ENCODE assay signal across 26 cellular contexts in genomic region chr4:123463869-123464268, GRCh38.
"Had no signal": no experiment of that assay in that cellular context is flagged by ENCODE, and none has a peak within 500 bp of the region (broad histone marks: within the 10 kb centered on the region; RNA-seq: fewer than 3 reads in every experiment).

No MANE protein-coding gene starts in this region.

- H3K9me3 ChIP-seq: esophagus squamous epithelium, gastroesophageal sphincter, mucosa of descending colon, pancreas, psoas muscle, right atrium auricular region, stomach, suprapubic skin, uterus had no signal

- H3K4me3 Mint-ChIP-seq: activated naive CD4-positive, alpha-beta T cell treated with anti-CD3 and anti-CD28 coated beads, Interleukin-2, amount 50 U/mL, for 24 hours; dendritic cell treated with granulocyte-macrophage colony-stimulating factor and Interleukin-4, amounts not matched to agents 40 ng/mL and 50 ng/mL, for 4 days; effector memory CD8-positive, alpha-beta T cell; naive thymus-derived CD4-positive, alpha-beta T cell; stimulated activated effector memory CD8-positive, alpha-beta T cell treated with anti-CD3 and anti-CD28 coated beads, Interleukin-12 subunit alpha, Interleukin-12 subunit beta, amount 100 ng/mL, for 72 hours had no signal

- H3K9me3 Mint-ChIP-seq: activated naive CD4-positive, alpha-beta T cell treated with anti-CD3 and anti-CD28 coated beads, Interleukin-2, amount 50 U/mL, for 24 hours; dendritic cell treated with granulocyte-macrophage colony-stimulating factor and Interleukin-4, amounts not matched to agents 40 ng/mL and 50 ng/mL, for 4 days; effector memory CD8-positive, alpha-beta T cell; stimulated activated effector memory CD8-positive, alpha-beta T cell treated with anti-CD3 and anti-CD28 coated beads, Interleukin-12 subunit alpha, Interleukin-12 subunit beta, amount 100 ng/mL, for 72 hours had no signal

- DNase-seq: activated gamma-delta T cell treated with Interleukin-2 at 50 U/mL for 16 hours; activated T-cell treated with anti-CD3 and anti-CD28 coated beads, Interleukin-2, amount 50 U/mL, for 1 hour; aorta; effector memory CD8-positive, alpha-beta T cell; esophagus squamous epithelium; head of caudate nucleus; islet precursor cell; left cardiac atrium; mesendoderm; mucosa of descending colon; naive thymus-derived CD4-positive, alpha-beta T cell; pancreas; psoas muscle; stimulated activated CD4-positive, alpha-beta T cell treated with anti-CD3 and anti-CD28 coated beads, Interleukin-1b, Interleukin-23, amount 100 ng/mL, for 48 hours; stomach; T-helper 1 cell; trophoblast cell; uterus; WERI-Rb-1 had no signal

- ATAC-seq: effector memory CD8-positive, alpha-beta T cell; gastroesophageal sphincter; left cardiac atrium; mucosa of descending colon; naive thymus-derived CD4-positive, alpha-beta T cell; pancreas; psoas muscle; stimulated activated effector memory CD8-positive, alpha-beta T cell treated with anti-CD3 and anti-CD28 coated beads, Interleukin-12 subunit alpha, Interleukin-12 subunit beta, amount 100 ng/mL, for 72 hours had no signal

- H3K27me3 Mint-ChIP-seq: activated naive CD4-positive, alpha-beta T cell treated with anti-CD3 and anti-CD28 coated beads, Interleukin-2, amount 50 U/mL, for 24 hours had no signal

- H3K36me3 ChIP-seq: esophagus squamous epithelium, gastroesophageal sphincter, pancreas, right atrium auricular region, stomach, suprapubic skin, uterus, WERI-Rb-1 had no signal

- H3K4me1 Mint-ChIP-seq: activated naive CD4-positive, alpha-beta T cell treated with anti-CD3 and anti-CD28 coated beads, Interleukin-2, amount 50 U/mL, for 24 hours had no signal

- H3K27ac ChIP-seq: esophagus squamous epithelium, gastroesophageal sphincter, pancreas, psoas muscle, right atrium auricular region, stomach, suprapubic skin, uterus, WERI-Rb-1 had no signal

- H3K4me1 ChIP-seq: esophagus squamous epithelium, gastroesophageal sphincter, pancreas, psoas muscle, right atrium auricular region, stomach, suprapubic skin, uterus had no signal

- H3K36me3 Mint-ChIP-seq: activated naive CD4-positive, alpha-beta T cell treated with anti-CD3 and anti-CD28 coated beads, Interleukin-2, amount 50 U/mL, for 24 hours; brain; naive thymus-derived CD4-positive, alpha-beta T cell; stimulated activated effector memory CD8-positive, alpha-beta T cell treated with anti-CD3 and anti-CD28 coated beads, Interleukin-12 subunit alpha, Interleukin-12 subunit beta, amount 100 ng/mL, for 72 hours had no signal

- H3K27ac Mint-ChIP-seq: activated naive CD4-positive, alpha-beta T cell treated with anti-CD3 and anti-CD28 coated beads, Interleukin-2, amount 50 U/mL, for 24 hours; dendritic cell treated with granulocyte-macrophage colony-stimulating factor and Interleukin-4, amounts not matched to agents 40 ng/mL and 50 ng/mL, for 4 days; effector memory CD8-positive, alpha-beta T cell; naive thymus-derived CD4-positive, alpha-beta T cell; stimulated activated effector memory CD8-positive, alpha-beta T cell treated with anti-CD3 and anti-CD28 coated beads, Interleukin-12 subunit alpha, Interleukin-12 subunit beta, amount 100 ng/mL, for 72 hours had no signal

- H3K4me3 ChIP-seq: esophagus squamous epithelium, gastroesophageal sphincter, mucosa of descending colon, pancreas, psoas muscle, right atrium auricular region, stomach, suprapubic skin, uterus had no signal

- H3K27me3 ChIP-seq: esophagus squamous epithelium, gastroesophageal sphincter, pancreas, right atrium auricular region, stomach, suprapubic skin, uterus had no signal
